ENCODE assay signal across 34 cellular contexts in the genomic region with DNA sequence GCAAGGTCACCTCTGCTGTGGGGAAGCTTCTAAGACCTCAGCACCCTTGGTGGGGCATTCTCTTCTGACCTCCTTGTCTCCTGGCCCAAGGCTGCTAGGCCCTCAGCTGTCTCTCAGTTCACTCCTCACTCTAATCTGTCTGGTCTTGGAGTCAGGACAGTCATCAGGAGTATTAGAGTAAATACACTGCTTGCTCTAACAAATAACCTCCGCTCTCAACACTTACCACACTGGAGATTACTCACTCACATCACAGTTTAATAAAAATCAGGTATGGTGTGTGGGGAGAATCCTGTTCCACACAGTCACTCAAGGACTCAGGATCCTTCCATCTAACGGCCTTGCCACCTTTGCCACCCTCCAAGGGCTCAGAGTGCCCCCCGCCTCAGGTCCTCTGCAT. TPM values are rescaled to one million over a fixed set of nuclear protein-coding genes. Genes with fewer than 3 reads are reported as not detected.
"Had no signal": no experiment of that assay in that cellular context is flagged by ENCODE, and none has a peak within 500 bp of the region (broad histone marks: within the 10 kb centered on the region; RNA-seq: fewer than 3 reads in every experiment).

No MANE protein-coding gene starts in this region.

- H3K4me3 ChIP-seq: cardiac muscle cell, Peyer's patch had no signal

- DNase-seq: activated B cell treated with CpG ODN at 0.5 μM for 24 hours; activated CD4-positive, alpha-beta memory T cell treated with anti-CD3 and anti-CD28 coated beads for 36 hours; activated CD4-positive, alpha-beta T cell treated with anti-CD3 and anti-CD28 coated beads for 4 hours; activated CD4-positive, alpha-beta T cell treated with anti-CD3 and anti-CD28 coated beads, Interleukin-2, amount 50 U/mL, for 1 hour; activated CD4-positive, CD25-positive, alpha-beta regulatory T cell treated with anti-CD3 and anti-CD28 coated beads, Interleukin-2, amount 50 U/mL, for 72 hours; activated CD8-positive, alpha-beta memory T cell treated with anti-CD3 and anti-CD28 coated beads, Interleukin-2, amount 50 U/mL, for 4 hours; activated naive CD4-positive, alpha-beta T cell treated with anti-CD3 and anti-CD28 coated beads, Interleukin-2, amount 10 ng/mL, durations not matched to agents 7 days and 5 days; activated naive CD8-positive, alpha-beta T cell treated with anti-CD3 and anti-CD28 coated beads, Interleukin-2, amount 50 U/mL, for 24 hours; activated T-cell treated with anti-CD3 and anti-CD28 coated beads for 4 hours; activated T-cell treated with anti-CD3 and anti-CD28 coated beads, Interleukin-2, amount 50 U/mL, for 4 hours; anterior cingulate cortex; Kasumi-1; KG1; MM.1S; MV-4-11; NCI-H1092; NCI-H1436 treated with DMSO at 0.1 percent for 48 hours; NCI-H187; NCI-H2029 treated with DMSO at 0.1 percent for 48 hours; NCI-H2107; NCI-H2171; NCI-H226; NCI-H524 treated with DMSO at 0.1 percent for 48 hours; Peyer's patch; Right ventricle myocardium superior; RPMI8226; SW 1271; T-helper 1 cell; T-helper 2 cell; T-helper 9 cell had no signal

- H3K36me3 ChIP-seq: cardiac muscle cell, Peyer's patch had no signal

- H3K27me3 ChIP-seq: cardiac muscle cell, Peyer's patch had no signal

- H3K27ac ChIP-seq: cardiac muscle cell, Peyer's patch, VCaP had no signal

RNA-seq across cellular contexts. Expression of a gene that starts 26.6 kb away (rescaled TPM):
- total RNA-seq: activated B cell treated with CpG ODN at 0.5 μM for 24 hours; activated CD4-positive, alpha-beta memory T cell treated with anti-CD3 and anti-CD28 coated beads for 36 hours; activated T-helper 1 cell treated with anti-CD3 and anti-CD28 coated beads, Interleukin-12 subunit alpha, Interleukin-12 subunit beta, Interleukin-2, Interleukin-4 antibody, amounts not matched to agents 30 ng/mL and 10 ng/mL and 1 ng/mL, durations not matched to agents 14 hours and 24 hours and 36 hours; cardiac muscle cell; NCI-H460 had no signal
- polyA plus RNA-seq: cardiac muscle cell had no signal

RNA-seq across cellular contexts. Expression of a gene that starts 44.9 kb away (rescaled TPM):
- total RNA-seq: activated B cell treated with CpG ODN at 0.5 μM for 24 hours; activated CD4-positive, alpha-beta memory T cell treated with anti-CD3 and anti-CD28 coated beads for 36 hours; activated T-cell treated with anti-CD3 and anti-CD28 coated beads, Interleukin-2, amount 50 U/mL, for 4 hours; activated T-helper 1 cell treated with anti-CD3 and anti-CD28 coated beads, Interleukin-12 subunit alpha, Interleukin-12 subunit beta, Interleukin-2, Interleukin-4 antibody, amounts not matched to agents 30 ng/mL and 10 ng/mL and 1 ng/mL, durations not matched to agents 14 hours and 24 hours and 36 hours; cardiac muscle cell; NCI-H460; Peyer's patch; Right ventricle myocardium superior had no signal
- polyA plus RNA-seq: cardiac muscle cell had no signal
